5 cellular contexts compared by ENCODE assay signal in genomic region chr3:120901716-120902115, GRCh38. TPM values are rescaled to one million over a fixed set of nuclear protein-coding genes. Genes with fewer than 3 reads are reported as not detected.
"Had no signal": no experiment of that assay in that cellular context is flagged by ENCODE, and none has a peak within 500 bp of the region (broad histone marks: within the 10 kb centered on the region; RNA-seq: fewer than 3 reads in every experiment).

No MANE protein-coding gene starts in this region.

RNA-seq across cellular contexts. Expression of gene STXBP5L, which starts 6.3 kb away (rescaled TPM):
- total RNA-seq: HepG2, HT-29, IMR-90, K562 had no signal
- polyA plus RNA-seq: HepG2, IgD-negative memory B cell, IMR-90 had no signal
